In genomic region chr2:191225126-191225525, GRCh38 we compare ENCODE assay signal across 31 cellular contexts.
"Had no signal": no experiment of that assay in that cellular context is flagged by ENCODE, and none has a peak within 500 bp of the region (broad histone marks: within the 10 kb centered on the region; RNA-seq: fewer than 3 reads in every experiment).

No MANE protein-coding gene starts in this region.

- H3K36me3 Mint-ChIP-seq: activated naive CD8-positive, alpha-beta T cell had no signal

- H3K27ac Mint-ChIP-seq: activated B cell treated with CpG ODN at 0.5 μM for 24 hours; activated CD4-positive, alpha-beta memory T cell treated with anti-CD3 and anti-CD28 coated beads for 36 hours; activated naive CD8-positive, alpha-beta T cell; activated T-helper 17 cell treated with anti-CD3 and anti-CD28 coated beads, Interleukin-2, amount 50 U/mL, for 72 hours; effector memory CD8-positive, alpha-beta T cell; T-helper 17 cell; T-helper 2 cell treated with Interferon-gamma antibody and Interleukin-4, amounts not matched to agents 5 μg/mL and 100 μg/mL, for 36 hours had no signal

- H3K9me3 Mint-ChIP-seq: activated CD4-positive, alpha-beta memory T cell treated with anti-CD3 and anti-CD28 coated beads for 36 hours; effector memory CD8-positive, alpha-beta T cell had no signal

- H3K4me1 ChIP-seq: esophagus muscularis mucosa had no signal

- H3K27ac ChIP-seq: esophagus muscularis mucosa, foreskin keratinocyte, WERI-Rb-1 had no signal

- H3K27me3 ChIP-seq: esophagus muscularis mucosa, foreskin keratinocyte, gastrocnemius medialis, heart right ventricle had no signal

- H3K27me3 Mint-ChIP-seq: activated B cell treated with CpG ODN at 0.5 μM for 24 hours; activated CD4-positive, alpha-beta memory T cell treated with anti-CD3 and anti-CD28 coated beads for 36 hours; activated naive CD8-positive, alpha-beta T cell; activated T-helper 17 cell treated with anti-CD3 and anti-CD28 coated beads, Interleukin-2, amount 50 U/mL, for 72 hours; effector memory CD8-positive, alpha-beta T cell had no signal

- H3K4me3 ChIP-seq: esophagus muscularis mucosa, gastrocnemius medialis, heart right ventricle had no signal

- H3K4me3 Mint-ChIP-seq: activated B cell treated with CpG ODN at 0.5 μM for 24 hours; activated CD4-positive, alpha-beta memory T cell treated with anti-CD3 and anti-CD28 coated beads for 36 hours; activated naive CD8-positive, alpha-beta T cell; activated T-cell treated with anti-CD3 and anti-CD28 coated beads, Interleukin-2, amount 50 U/mL, for 4 hours; activated T-helper 17 cell treated with anti-CD3 and anti-CD28 coated beads, Interleukin-2, amount 50 U/mL, for 72 hours; effector memory CD8-positive, alpha-beta T cell; T-helper 17 cell; T-helper 2 cell treated with Interferon-gamma antibody and Interleukin-4, amounts not matched to agents 5 μg/mL and 100 μg/mL, for 36 hours had no signal

- H3K9me3 ChIP-seq: esophagus muscularis mucosa, gastrocnemius medialis, heart right ventricle had no signal

- H3K4me1 Mint-ChIP-seq: activated T-helper 17 cell treated with anti-CD3 and anti-CD28 coated beads, Interleukin-2, amount 50 U/mL, for 72 hours; T-helper 17 cell had no signal

- H3K36me3 ChIP-seq: esophagus muscularis mucosa, gastrocnemius medialis, heart right ventricle, WERI-Rb-1 had no signal

- ATAC-seq: activated CD4-positive, CD25-positive, alpha-beta regulatory T cell treated with anti-CD3 and anti-CD28 coated beads, Interleukin-2, amount 50 U/mL, for 24 hours; activated T-cell treated with anti-CD3 and anti-CD28 coated beads, Interleukin-2, amount 50 U/mL, for 4 hours; activated T-helper 17 cell treated with anti-CD3 and anti-CD28 coated beads, Interleukin-2, amount 50 U/mL, for 72 hours; effector memory CD8-positive, alpha-beta T cell; foreskin keratinocyte; gastrocnemius medialis; heart right ventricle; T-helper 17 cell had no signal

- DNase-seq: activated B cell treated with CpG ODN at 0.5 μM for 24 hours; activated CD4-positive, alpha-beta memory T cell treated with anti-CD3 and anti-CD28 coated beads for 36 hours; activated CD4-positive, alpha-beta T cell treated with anti-CD3 and anti-CD28 coated beads for 48 hours; activated CD4-positive, alpha-beta T cell treated with anti-CD3 and anti-CD28 coated beads, Interleukin-2, amount 50 U/mL, for 1 hour; activated CD8-positive, alpha-beta memory T cell treated with anti-CD3 and anti-CD28 coated beads, Interleukin-2, amount 50 U/mL, for 48 hours; activated effector memory CD4-positive, alpha-beta T cell treated with Interleukin-2 at 50 U/mL for 16 hours; activated gamma-delta T cell treated with Interleukin-2 at 50 U/mL for 16 hours; activated naive CD4-positive, alpha-beta T cell treated with anti-CD3 and anti-CD28 coated beads, Interleukin-2, amount 50 U/mL, for 16 hours; activated naive CD4-positive, alpha-beta T cell treated with Interleukin-2 at 50 U/mL for 16 hours; activated T-cell treated with anti-CD3 and anti-CD28 coated beads for 4 hours; activated T-cell treated with anti-CD3 and anti-CD28 coated beads, Interleukin-2, amount 50 U/mL, for 4 hours; amniotic stem cell; anterior cingulate cortex; caudate nucleus; cortex of kidney; dermis blood vessel endothelial cell; effector CD4-positive, alpha-beta T cell; effector memory CD8-positive, alpha-beta T cell; erythroblast; foreskin keratinocyte; gastrocnemius medialis; heart right ventricle; T-helper 1 cell; T-helper 17 cell; T1000; WERI-Rb-1 had no signal
